Comparison of ENCODE assay signal across 1 cellular context in the genomic region with DNA sequence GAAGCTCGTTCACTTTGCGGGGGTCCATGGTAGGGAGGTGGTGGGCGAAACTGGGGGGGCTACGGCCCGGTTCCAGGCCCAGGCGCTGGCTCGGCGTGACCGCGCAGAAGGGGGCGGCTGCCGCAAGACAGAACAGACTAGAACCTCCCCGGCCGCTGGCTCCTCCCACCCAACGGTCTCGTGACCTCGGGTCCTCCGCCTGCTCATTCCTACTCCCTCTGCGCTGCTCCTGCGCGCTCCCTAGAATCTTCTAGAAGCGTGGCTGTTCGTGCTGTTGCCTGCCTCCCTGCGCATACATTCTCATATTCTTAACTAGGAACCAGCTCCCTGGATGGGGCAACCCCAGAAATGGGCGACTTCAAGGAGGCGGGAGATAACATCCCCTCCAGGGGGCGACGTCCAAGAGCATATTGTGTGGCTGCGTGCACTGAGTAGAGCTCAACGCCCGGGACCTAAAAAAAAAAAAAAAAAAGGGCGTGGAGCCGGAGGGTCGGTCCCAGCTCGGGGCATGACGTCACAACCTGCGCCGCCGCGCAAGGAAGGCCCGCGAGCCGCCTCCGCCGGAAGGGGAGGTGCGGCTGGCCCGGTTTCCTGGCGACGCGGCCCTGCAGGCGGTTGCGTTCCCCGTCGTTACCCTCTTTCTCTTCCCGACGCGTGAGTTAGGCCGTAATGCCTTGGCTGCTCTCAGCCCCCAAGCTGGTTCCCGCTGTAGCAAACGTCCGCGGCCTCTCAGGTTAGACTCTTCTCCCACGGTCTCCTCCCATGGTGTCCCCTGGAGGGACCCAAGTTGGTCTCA.
A peak's percentile ranks its signal among the peaks of the same experiment; 100 is the strongest.
TF ChIP-seq lines count a peak whose summit lies in the region.

Gene ST13 (minus strand): TSS at position 127 of the 796 bp plus-strand sequence. CDS start 99 bp downstream, at position 28.
Gene XPNPEP3 (plus strand): TSS at position 636 of the 796 bp plus-strand sequence. CDS start 34 bp downstream, at position 670.

TF ChIP-seq in K562, 482 proteins besides CTCF, POLR2A, EP300 and RAD21 (continued from another document and continues in another):
- peak; percentile 89; the same call in 1 of the 2 replicates for TF ChIP-seq NKRF (IDR thresholded peaks at IDR 0.05; ENCODE audit: borderline replicate concordance)
- TF ChIP-seq EZH2 (IDR thresholded peaks at IDR 0.05; ENCODE audit: borderline replicate concordance, low read depth, low read length): no peak
- no peak for TF ChIP-seq SREBF1 (IDR thresholded peaks at IDR 0.05; ENCODE audit: borderline replicate concordance, low read depth, low read length)
- no peak for TF ChIP-seq ZNF146 (CRISPR knock-in tag; IDR thresholded peaks at IDR 0.05; ENCODE audit: unreplicated experiment)
- TF ChIP-seq RB1 (IDR thresholded peaks at IDR 0.05; ENCODE audit: low read depth): no peak
- TF ChIP-seq ZC3H4 (CRISPR knock-in tag; IDR thresholded peaks at IDR 0.05; ENCODE audit: borderline replicate concordance): no peak
- no peak for TF ChIP-seq NFYB (IDR thresholded peaks at IDR 0.05; ENCODE audit: extremely low read depth, insufficient read length)
- TF ChIP-seq ZFX (CRISPR knock-in tag; IDR thresholded peaks at IDR 0.05): peak; percentile 94
- no peak for TF ChIP-seq SMAD4 (CRISPR knock-in tag; conservative IDR thresholded peaks at IDR 0.05)
- TF ChIP-seq MIER1 (IDR thresholded peaks at IDR 0.05; ENCODE audit: low read depth): no peak
- TF ChIP-seq PHF8 (IDR thresholded peaks at IDR 0.05; ENCODE audit: borderline replicate concordance, low read length): peak; percentile 69; the same call in 1 of the 2 replicates
- TF ChIP-seq, protein P1, sequence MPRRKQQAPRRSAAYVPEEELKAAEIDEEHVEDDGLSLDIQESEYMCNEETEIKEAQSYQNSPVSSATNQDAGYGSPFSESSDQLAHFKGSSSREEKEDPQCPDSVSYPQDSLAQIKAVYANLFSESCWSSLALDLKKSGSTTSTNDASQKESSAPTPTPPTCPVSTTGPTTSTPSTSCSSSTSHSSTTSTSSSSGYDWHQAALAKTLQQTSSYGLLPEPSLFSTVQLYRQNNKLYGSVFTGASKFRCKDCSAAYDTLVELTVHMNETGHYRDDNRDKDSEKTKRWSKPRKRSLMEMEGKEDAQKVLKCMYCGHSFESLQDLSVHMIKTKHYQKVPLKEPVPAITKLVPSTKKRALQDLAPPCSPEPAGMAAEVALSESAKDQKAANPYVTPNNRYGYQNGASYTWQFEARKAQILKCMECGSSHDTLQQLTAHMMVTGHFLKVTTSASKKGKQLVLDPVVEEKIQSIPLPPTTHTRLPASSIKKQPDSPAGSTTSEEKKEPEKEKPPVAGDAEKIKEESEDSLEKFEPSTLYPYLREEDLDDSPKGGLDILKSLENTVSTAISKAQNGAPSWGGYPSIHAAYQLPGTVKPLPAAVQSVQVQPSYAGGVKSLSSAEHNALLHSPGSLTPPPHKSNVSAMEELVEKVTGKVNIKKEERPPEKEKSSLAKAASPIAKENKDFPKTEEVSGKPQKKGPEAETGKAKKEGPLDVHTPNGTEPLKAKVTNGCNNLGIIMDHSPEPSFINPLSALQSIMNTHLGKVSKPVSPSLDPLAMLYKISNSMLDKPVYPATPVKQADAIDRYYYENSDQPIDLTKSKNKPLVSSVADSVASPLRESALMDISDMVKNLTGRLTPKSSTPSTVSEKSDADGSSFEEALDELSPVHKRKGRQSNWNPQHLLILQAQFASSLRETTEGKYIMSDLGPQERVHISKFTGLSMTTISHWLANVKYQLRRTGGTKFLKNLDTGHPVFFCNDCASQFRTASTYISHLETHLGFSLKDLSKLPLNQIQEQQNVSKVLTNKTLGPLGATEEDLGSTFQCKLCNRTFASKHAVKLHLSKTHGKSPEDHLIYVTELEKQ (CRISPR knock-in tag; IDR thresholded peaks at IDR 0.05): no peak
- TF ChIP-seq BDP1 (IDR thresholded peaks at IDR 0.05; ENCODE audit: insufficient read depth, insufficient read length): no peak
- no peak for TF ChIP-seq KLF10 (CRISPR knock-in tag; IDR thresholded peaks at IDR 0.05)
- peak in 1 of 2 experiments; percentile 76; a peak in 2 of 4 replicates for TF ChIP-seq HDAC1 (IDR thresholded peaks at IDR 0.05)
- TF ChIP-seq POLR2AphosphoS2 (IDR thresholded peaks at IDR 0.05; ENCODE audit: low read length): no peak
- TF ChIP-seq NCOA6 (IDR thresholded peaks at IDR 0.05): no peak
- TF ChIP-seq USF2 (CRISPR knock-in tag; IDR thresholded peaks at IDR 0.05): peak; percentile 81
- TF ChIP-seq RFX7 (CRISPR knock-in tag; IDR thresholded peaks at IDR 0.05): no peak
- TF ChIP-seq TOE1 (IDR thresholded peaks at IDR 0.05; ENCODE audit: borderline replicate concordance): peak; percentile 94
- TF ChIP-seq TOE1 (CRISPR knock-in tag; IDR thresholded peaks at IDR 0.05; ENCODE audit: borderline replicate concordance, low read depth): no peak
- no peak for TF ChIP-seq RNF2 (IDR thresholded peaks at IDR 0.05)
- no peak for TF ChIP-seq ELF4 (CRISPR knock-in tag; IDR thresholded peaks at IDR 0.05)
- TF ChIP-seq, protein P2, sequence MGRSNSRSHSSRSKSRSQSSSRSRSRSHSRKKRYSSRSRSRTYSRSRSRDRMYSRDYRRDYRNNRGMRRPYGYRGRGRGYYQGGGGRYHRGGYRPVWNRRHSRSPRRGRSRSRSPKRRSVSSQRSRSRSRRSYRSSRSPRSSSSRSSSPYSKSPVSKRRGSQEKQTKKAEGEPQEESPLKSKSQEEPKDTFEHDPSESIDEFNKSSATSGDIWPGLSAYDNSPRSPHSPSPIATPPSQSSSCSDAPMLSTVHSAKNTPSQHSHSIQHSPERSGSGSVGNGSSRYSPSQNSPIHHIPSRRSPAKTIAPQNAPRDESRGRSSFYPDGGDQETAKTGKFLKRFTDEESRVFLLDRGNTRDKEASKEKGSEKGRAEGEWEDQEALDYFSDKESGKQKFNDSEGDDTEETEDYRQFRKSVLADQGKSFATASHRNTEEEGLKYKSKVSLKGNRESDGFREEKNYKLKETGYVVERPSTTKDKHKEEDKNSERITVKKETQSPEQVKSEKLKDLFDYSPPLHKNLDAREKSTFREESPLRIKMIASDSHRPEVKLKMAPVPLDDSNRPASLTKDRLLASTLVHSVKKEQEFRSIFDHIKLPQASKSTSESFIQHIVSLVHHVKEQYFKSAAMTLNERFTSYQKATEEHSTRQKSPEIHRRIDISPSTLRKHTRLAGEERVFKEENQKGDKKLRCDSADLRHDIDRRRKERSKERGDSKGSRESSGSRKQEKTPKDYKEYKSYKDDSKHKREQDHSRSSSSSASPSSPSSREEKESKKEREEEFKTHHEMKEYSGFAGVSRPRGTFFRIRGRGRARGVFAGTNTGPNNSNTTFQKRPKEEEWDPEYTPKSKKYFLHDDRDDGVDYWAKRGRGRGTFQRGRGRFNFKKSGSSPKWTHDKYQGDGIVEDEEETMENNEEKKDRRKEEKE (IDR thresholded peaks at IDR 0.05; ENCODE audit: borderline replicate concordance in 1 of 2, control insufficient read depth in 1 of 2, low read depth in 2 of 2, low read length in 1 of 2): no peak
- TF ChIP-seq HNRNPK (IDR thresholded peaks at IDR 0.05; ENCODE audit: low read depth, low read length, poor library complexity, severe bottlenecking): no peak
- no peak for TF ChIP-seq ZSCAN29 (IDR thresholded peaks at IDR 0.05)
- no peak for TF ChIP-seq CBX3 (IDR thresholded peaks at IDR 0.05; ENCODE audit: borderline replicate concordance in 1 of 2, low read length in 2 of 2)
- TF ChIP-seq NCOA2 (IDR thresholded peaks at IDR 0.05; ENCODE audit: partially characterized antibody in 2 of 2): peak in 1 of 2 experiments; percentile 96
- TF ChIP-seq HMGXB4 (CRISPR knock-in tag; IDR thresholded peaks at IDR 0.05): no peak
- TF ChIP-seq FOXJ2 (tag; IDR thresholded peaks at IDR 0.05): peak; percentile 54; the same call in 1 of the 2 replicates
- TF ChIP-seq MTA2 (IDR thresholded peaks at IDR 0.05; ENCODE audit: low read depth): no peak
- TF ChIP-seq ZBTB5 (IDR thresholded peaks at IDR 0.05): no peak
- peak; percentile 93 for TF ChIP-seq CREB1 (IDR thresholded peaks at IDR 0.05)
- peak; percentile 97 for TF ChIP-seq CREB1 (CRISPR knock-in tag; IDR thresholded peaks at IDR 0.05)
- no peak for TF ChIP-seq XRCC3 (IDR thresholded peaks at IDR 0.05)
- no peak for TF ChIP-seq ETS2 (tag; IDR thresholded peaks at IDR 0.05; ENCODE audit: borderline replicate concordance, poor library complexity, severe bottlenecking)
